27 cellular contexts compared by ENCODE assay signal in genomic region chr2:88147145-88147544, GRCh38. TPM values are rescaled to one million over a fixed set of nuclear protein-coding genes. Genes with fewer than 3 reads are reported as not detected.
"Had no signal": no experiment of that assay in that cellular context is flagged by ENCODE, and none has a peak within 500 bp of the region (broad histone marks: within the 10 kb centered on the region; RNA-seq: fewer than 3 reads in every experiment).

No MANE protein-coding gene starts in this region.

- H3K27ac ChIP-seq: RWPE1 had no signal

- DNase-seq: IMR-90, Karpas-422, KG1, MG63, NCI-H1092, NCI-H1105 treated with DMSO at 0.1 percent for 48 hours, NCI-H1417 treated with DMSO at 0.1 percent for 48 hours, NCI-H146, NCI-H1694 treated with DMSO at 0.1 percent for 48 hours, NCI-H1930, NCI-H2081, NCI-H2107, NCI-H2171, NCI-H226, NCI-H446, NCI-H510A, NCI-H524 treated with DMSO at 0.1 percent for 48 hours, NCI-H69, NCI-H774, PC-3, SHP77, SK-N-SH had no signal

- H3K27me3 ChIP-seq: MG63 had no signal

- H3K4me3 ChIP-seq: MG63 had no signal

- H3K36me3 ChIP-seq: MG63 had no signal

- ATAC-seq: Panc1, PC-3 had no signal

RNA-seq across cellular contexts. Expression of gene FABP1, which starts 19.3 kb away (rescaled TPM):
- total RNA-seq: HT-29, IMR-90, OCI-LY7, PC-3, SK-MEL-5 had no signal
- polyA plus RNA-seq: IMR-90, SK-N-SH had no signal

RNA-seq across cellular contexts. Expression of gene THNSL2, which starts 23.0 kb away (rescaled TPM):
- total RNA-seq: IMR-90, OCI-LY7 had no signal
- polyA plus RNA-seq: IMR-90, SK-N-SH had no signal
